In the genomic region with DNA sequence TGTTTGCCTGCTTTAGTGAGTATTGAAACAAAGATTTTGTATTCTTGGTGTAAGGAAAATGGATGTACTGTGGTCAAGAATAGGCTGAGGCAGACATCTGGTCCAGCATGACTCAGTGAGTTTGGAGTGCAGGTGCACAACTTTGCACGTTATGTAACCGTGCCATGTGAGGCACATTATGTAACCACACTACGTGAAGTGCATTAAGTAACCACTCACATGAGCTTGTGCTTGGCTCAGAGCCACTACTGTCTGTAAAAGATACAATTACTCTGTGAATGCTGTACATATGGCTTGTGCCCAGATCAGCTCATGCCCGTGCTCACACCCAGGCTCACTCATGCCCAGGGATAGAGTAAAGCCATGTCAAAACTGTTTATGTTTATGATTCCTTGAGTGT, we compare ENCODE assay signal across 13 cellular contexts.
DNase-seq lines count a peak whose midpoint lies in the region; ATAC-seq and TF ChIP-seq lines count a peak whose summit lies in the region.
"Had no signal": no experiment of that assay in that cellular context is flagged by ENCODE, and none has a peak within 500 bp of the region (broad histone marks: within the 10 kb centered on the region; RNA-seq: fewer than 3 reads in every experiment).

No MANE protein-coding gene starts in this region.

- intact Hi-C loops in OCI-LY7 (cut with micrococcal nuclease; ENCODE audit: unreplicated experiment): no loop called here

- TF ChIP-seq CTCF in OCI-LY7 (conservative IDR thresholded peaks at IDR 0.05; ENCODE audit: low read length) (no peak), fibroblast of villous mesenchyme (IDR thresholded peaks at IDR 0.05; ENCODE audit: insufficient read depth, low read depth, low read length) (no peak), MM.1S (IDR thresholded peaks at IDR 0.05; ENCODE audit: low read length) (no peak)

- ATAC-seq in HG03439 (IDR thresholded peaks at IDR 0.05; ENCODE audit: unreplicated experiment): no peak
- ATAC-seq: gastroesophageal sphincter had no signal

- no peaks in the 10 kb centered on the region for H3K9me3 ChIP-seq in OCI-LY7 (ENCODE audit: low read length)
- no peaks in the 10 kb centered on the region for H3K9me3 ChIP-seq in MM.1S (replicated peaks; ENCODE audit: insufficient read depth, low read length)
- H3K9me3 ChIP-seq: gastroesophageal sphincter, thoracic aorta had no signal

- H2AFZ ChIP-seq in OCI-LY7 (ENCODE audit: low read length) (no peak overlapping the region), MM.1S (ENCODE audit: low read length) (no peak overlapping the region)

- no peaks in the 10 kb centered on the region for H3K79me2 ChIP-seq in OCI-LY7 (ENCODE audit: insufficient read depth, low read depth, low read length)
- no peaks in the 10 kb centered on the region for H3K79me2 ChIP-seq in MM.1S (ENCODE audit: low read length)

- H3F3A ChIP-seq in MM.1S (ENCODE audit: insufficient read depth, low read length): no peaks in the 10 kb centered on the region

- no peaks in the 10 kb centered on the region for H3K9me2 ChIP-seq in OCI-LY7 (ENCODE audit: insufficient read depth, low read length)
- H3K9me2 ChIP-seq in MM.1S (replicated peaks; ENCODE audit: insufficient read depth, low read length): no peaks in the 10 kb centered on the region

- H4K20me1 ChIP-seq in OCI-LY7 (ENCODE audit: insufficient read depth, low read length) (no peaks in the 10 kb centered on the region), MM.1S (ENCODE audit: insufficient read depth, low read length) (no peaks in the 10 kb centered on the region)

- no peak overlapping the region for H3K9ac ChIP-seq in MM.1S (ENCODE audit: low read length)

- H3K4me1 ChIP-seq in OCI-LY7 (ENCODE audit: insufficient read depth, low read length, poor library complexity, severe bottlenecking) (no peaks in the 10 kb centered on the region), MM.1S (ENCODE audit: low read length) (no peaks in the 10 kb centered on the region)
- H3K4me1 ChIP-seq: gastroesophageal sphincter had no signal

- CTCF ChIA-PET in OCI-LY7 (lab: Charles Lee; ENCODE audit: unreplicated experiment): no interaction called here

- DNase-seq in ELR (ENCODE audit: low read depth) (peak; percentile 1), HS-5 (ENCODE audit: low read depth) (peak; percentile 28), OCI-LY7 (ENCODE audit: low spot score) (peak; percentile 14), fibroblast of villous mesenchyme (ENCODE audit: low read depth) (peak; percentile 1), MM.1S (no peak), SIG-M5 treated with dmso at 0.1 percent for 504 hours (lab: John Stamatoyannopoulos, UW; ENCODE audit: unreplicated experiment) (no peak)
- DNase-seq: activated CD4-positive, CD25-positive, alpha-beta regulatory T cell treated with anti-CD3 and anti-CD28 coated beads, Interleukin-2, amount 50 U/mL, for 72 hours; amniotic stem cell; NCI-H187 treated with DMSO at 0.1 percent for 48 hours; SIG-M5 had no signal

- H3K36me3 ChIP-seq in OCI-LY7 (ENCODE audit: insufficient read depth, low read length) (no peaks in the 10 kb centered on the region), MM.1S (replicated peaks; ENCODE audit: insufficient read depth, low read length) (no peaks in the 10 kb centered on the region)
- H3K36me3 ChIP-seq: gastroesophageal sphincter, thoracic aorta had no signal

- no peaks in the 10 kb centered on the region for H3K27me3 ChIP-seq in MM.1S (replicated peaks; ENCODE audit: insufficient read depth, low read length)
- H3K27me3 ChIP-seq: gastroesophageal sphincter had no signal

- H3K4me2 ChIP-seq in OCI-LY7 (ENCODE audit: low read length) (no peak overlapping the region), MM.1S (ENCODE audit: low read depth, low read length) (no peak overlapping the region)

- POLR2A ChIA-PET in OCI-LY7 (lab: Charles Lee): no interaction called here

- H3K4me3 ChIP-seq in OCI-LY7 (ENCODE audit: low read depth, low read length, poor library complexity, severe bottlenecking): no peak overlapping the region
- H3K4me3 ChIP-seq in fibroblast of villous mesenchyme (ENCODE audit: low read depth, low read length): no peak overlapping the region
- H3K4me3 ChIP-seq in MM.1S (ENCODE audit: low read length): no peak overlapping the region
- H3K4me3 ChIP-seq: gastroesophageal sphincter, thoracic aorta had no signal

- BruUV-seq in OCI-LY7 (replicated peaks; lab: Mats Ljungman, UMichigan): no TSS peak

- H3K27ac ChIP-seq in OCI-LY7 (ENCODE audit: low read depth, low read length, poor library complexity, severe bottlenecking) (no peak overlapping the region), MM.1S (ENCODE audit: low read length) (no peak overlapping the region)
- H3K27ac ChIP-seq: gastroesophageal sphincter, thoracic aorta had no signal

Comparison
In these comparisons a context has a peak if more than half of its experiments do, and no peak if none do; other contexts are left out.
1. DNase-seq: peak in ELR (single experiment), HS-5 (single experiment), OCI-LY7 (single experiment) and fibroblast of villous mesenchyme (single experiment); none in MM.1S (single experiment) and SIG-M5 treated with dmso at 0.1 percent for 504 hours (single experiment).